Comparison of ENCODE assay signal across 11 cellular contexts in the genomic region with DNA sequence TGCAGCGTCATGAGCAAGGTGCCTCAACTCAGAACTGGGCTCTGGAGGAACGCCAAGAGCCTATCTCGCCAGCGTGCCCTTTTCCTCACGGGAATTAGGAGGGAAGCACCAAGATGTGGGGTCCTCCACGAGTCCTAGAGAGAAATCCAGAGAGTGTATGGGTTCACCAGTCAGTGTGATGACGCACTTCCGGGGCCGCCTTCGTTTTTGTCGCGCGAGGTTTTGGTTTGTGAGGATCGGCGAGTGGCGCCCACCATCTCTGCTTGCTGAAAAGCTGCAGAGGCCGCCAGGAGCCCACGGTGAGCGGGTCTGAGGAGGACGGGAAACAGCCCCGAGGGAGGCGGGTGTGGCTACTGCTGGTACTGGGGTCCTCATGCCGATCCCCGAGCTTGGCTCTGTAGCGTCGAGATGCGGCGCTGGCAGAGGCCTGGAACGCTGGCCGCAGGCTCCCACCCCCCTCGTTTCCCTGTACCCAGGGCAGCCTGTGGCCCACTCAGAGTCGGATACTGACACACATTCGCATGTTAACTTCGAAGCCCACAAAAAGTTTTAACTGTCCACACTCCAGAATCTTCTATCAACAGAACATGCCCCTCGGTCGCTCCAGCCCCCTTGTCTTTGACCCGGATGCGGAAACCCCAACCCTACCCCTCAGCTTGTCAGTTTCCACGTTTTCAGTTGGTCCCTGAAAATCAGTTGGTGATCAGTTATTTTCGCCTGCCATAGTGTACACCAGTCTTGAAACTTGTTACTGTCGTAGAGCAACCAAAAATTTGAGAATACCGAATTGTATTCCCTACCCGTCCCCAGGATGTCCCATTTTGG. TPM values are rescaled to one million over a fixed set of nuclear protein-coding genes. Genes with fewer than 3 reads are reported as not detected.
A peak's percentile ranks its signal among the peaks of the same experiment; 100 is the strongest.
DNase-seq lines count a peak whose midpoint lies in the region; ATAC-seq, FAIRE-seq and TF ChIP-seq lines count a peak whose summit lies in the region.
"Had no signal": no experiment of that assay in that cellular context is flagged by ENCODE, and none has a peak within 500 bp of the region (broad histone marks: within the 10 kb centered on the region; RNA-seq: fewer than 3 reads in every experiment).

No MANE protein-coding gene starts in this region.

- no peak overlapping the region for H3K27ac ChIP-seq in pancreas
- H3K27ac ChIP-seq in SJCRH30 = no peak overlapping the region
- H3K27ac ChIP-seq: epithelial cell of prostate had no signal

- 47 to 73% methylated on average over 43 of the region's 43 CpGs for WGBS in pancreas, 2 donors

- H3K36me3 ChIP-seq in pancreas (no peaks in the 10 kb centered on the region), SJCRH30 (no peaks in the 10 kb centered on the region)

- TF ChIP-seq CTCF in AG09309 (IDR thresholded peaks at IDR 0.05; ENCODE audit: control insufficient read depth, insufficient read depth, low read depth, low read length, missing control alignments) (no peak), fibroblast of the aortic adventitia (IDR thresholded peaks at IDR 0.05; ENCODE audit: insufficient read depth, low read length) (no peak), pancreas (IDR thresholded peaks at IDR 0.05) (no peak)

- H3K9me3 ChIP-seq in pancreas = no peaks in the 10 kb centered on the region
- H3K9me3 ChIP-seq in SJCRH30 (replicated peaks) = no peaks in the 10 kb centered on the region

- intact Hi-C loops in pancreas (cut with DNase I) = no loop called here

- H3K27me3 ChIP-seq in pancreas (no peaks in the 10 kb centered on the region), SJCRH30 (no peaks in the 10 kb centered on the region)

- H3K4me1 ChIP-seq in pancreas (no peaks in the 10 kb centered on the region), SJCRH30 (no peaks in the 10 kb centered on the region)

- ATAC-seq in pancreas = peak; percentile 82 to 94 (median 91)
- ATAC-seq in HG03469 (IDR thresholded peaks at IDR 0.05; ENCODE audit: unreplicated experiment) = no peak
- no peak for ATAC-seq in HG03025 (IDR thresholded peaks at IDR 0.05; ENCODE audit: low FRiP score, unreplicated experiment)

- DNase-seq in AG09309 (ENCODE audit: low read depth) (no peak), T1000 (lab: John Stamatoyannopoulos, UW) (peak; percentile 63), fibroblast of the aortic adventitia (ENCODE audit: low read depth) (peak; percentile 55), pancreas (peak; percentile 32 to 67 (median 54)), HuH-7 (ENCODE audit: low spot score) (no peak), SJCRH30 (no peak)
- DNase-seq: DMS 273 treated with DMSO at 0.1 percent for 48 hours, NCI-H446 had no signal

- no peak for FAIRE-seq in pancreas (lab: Jason Lieb, UNC)

- H3K4me3 ChIP-seq in AG09309 (ENCODE audit: control insufficient read depth, low read depth, low read length) (peak overlapping the region; percentile 53), fibroblast of the aortic adventitia (ENCODE audit: low read depth, low read length) (peak overlapping the region; percentile 66), pancreas (peak overlapping the region in 3 of 4 donors; percentile 8 to 47 (median 40)), SJCRH30 (no peak overlapping the region)

RNA-seq across cellular contexts. Expression of gene ZNF662, which starts 30.4 kb away (rescaled TPM):
- total RNA-seq in fibroblast of the aortic adventitia (ENCODE audit: low replicate concordance) (0.74 and 2.6 TPM in 2 replicates), pancreas (1 to 10 TPM; 5.7 to 9.9 (median 8.4) TPM)
- 10 to 100 TPM in 1 of 2 donors, 1 to 10 TPM in 1; 5.4 to 10.3 TPM for polyA plus RNA-seq in pancreas
- not detected in 2 replicates for total RNA-seq in SJCRH30 (2014; rRNA removed; shearing (Covaris generic))

RNA-seq across cellular contexts. Expression of gene GASK1A, which starts 42.7 kb away (rescaled TPM):
- 0.63 and 0.82 TPM in 2 replicates for total RNA-seq in fibroblast of the aortic adventitia (ENCODE audit: low replicate concordance)
- total RNA-seq in pancreas = 1 to 10 TPM; 1.2 to 5.8 (median 2.2) TPM
- 1 to 10 TPM; 1.5 to 1.7 TPM for polyA plus RNA-seq in pancreas
- total RNA-seq in SJCRH30 (2014; rRNA removed; shearing (Covaris generic)) = not detected in 2 replicates

Comparison
In these comparisons a context has a peak if more than half of its experiments do, and no peak if none do; other contexts are left out.
1. DNase-seq: peak in T1000 (single experiment), fibroblast of the aortic adventitia (single experiment) and pancreas (6 of 6); none in AG09309 (single experiment), HuH-7 (single experiment) and SJCRH30 (0 of 2).
2. ATAC-seq: peak in pancreas (4 of 4); none in HG03469 (single experiment) and HG03025 (single experiment).